15 cellular contexts compared by ENCODE assay signal in genomic region chr1:111565079-111565478, GRCh38. TPM values are rescaled to one million over a fixed set of nuclear protein-coding genes. Genes with fewer than 3 reads are reported as not detected.
DNase-seq lines count a peak whose midpoint lies in the region; ATAC-seq and TF ChIP-seq lines count a peak whose summit lies in the region.
"Had no signal": no experiment of that assay in that cellular context is flagged by ENCODE, and none has a peak within 500 bp of the region (broad histone marks: within the 10 kb centered on the region; RNA-seq: fewer than 3 reads in every experiment).

No MANE protein-coding gene starts in this region.

- TF ChIP-seq CTCF in AG09309 (IDR thresholded peaks at IDR 0.05; ENCODE audit: control insufficient read depth, insufficient read depth, low read depth, low read length, missing control alignments) (no peak), coronary artery (IDR thresholded peaks at IDR 0.05) (no peak)

- no peaks in the 10 kb centered on the region for H3K36me3 Mint-ChIP-seq in naive thymus-derived CD4-positive, alpha-beta T cell
- H3K36me3 Mint-ChIP-seq: natural killer cell had no signal

- no peak overlapping the region for H3K27ac ChIP-seq in naive thymus-derived CD4-positive, alpha-beta T cell (ENCODE audit: low read depth, low read length)
- H3K27ac ChIP-seq in coronary artery: no peak overlapping the region
- H3K27ac ChIP-seq: BLaER1 treated with 17β-estradiol and CSF1 and Interleukin-3, amounts not matched to agents 10 nM and 100 nM; cardiac muscle cell; suprapubic skin had no signal

- CTCF ChIA-PET in naive thymus-derived CD4-positive, alpha-beta T cell (lab: Charles Lee): no interaction called here

- H3K27me3 ChIP-seq in naive thymus-derived CD4-positive, alpha-beta T cell (ENCODE audit: control insufficient read depth in 2 of 2, insufficient read depth in 2 of 2, low read length in 2 of 2): no peaks in the 10 kb centered on the region
- H3K27me3 ChIP-seq: BLaER1 treated with 17β-estradiol and CSF1 and Interleukin-3, amounts not matched to agents 10 nM and 100 nM; cardiac muscle cell; suprapubic skin had no signal

- H3K4me1 Mint-ChIP-seq in naive thymus-derived CD4-positive, alpha-beta T cell: peaks cover 0 to 10% (median 0%) of the 10 kb centered on the region in 7 donors

- DNase-seq in AG09309 (ENCODE audit: low read depth) (peak; percentile 69), RKO (ENCODE audit: low spot score) (peak; percentile 26), fibroblast of gingiva (ENCODE audit: low read depth) (peak; percentile 70), non-pigmented ciliary epithelial cell (ENCODE audit: low read depth) (peak; percentile 69), cerebellum (ENCODE audit: low spot score) (no peak), NCI-H2107 (lab: John Stamatoyannopoulos, UW) (no peak), coronary artery (ENCODE audit: low spot score) (no peak)
- no peak for DNase-seq in naive thymus-derived CD4-positive, alpha-beta T cell
- DNase-seq: activated CD8-positive, alpha-beta memory T cell treated with anti-CD3 and anti-CD28 coated beads, Interleukin-2, amount 50 U/mL, for 4 hours; natural killer cell; NCI-H1048; stimulated activated CD4-positive, alpha-beta T cell treated with anti-CD3 and anti-CD28 coated beads, Interleukin-4, amount 100 ng/mL, for 24 hours had no signal

- no peaks in the 10 kb centered on the region for H3K4me1 ChIP-seq in naive thymus-derived CD4-positive, alpha-beta T cell (ENCODE audit: control insufficient read depth in 2 of 2, insufficient read depth in 2 of 2, low read length in 2 of 2)
- H3K4me1 ChIP-seq: BLaER1 treated with 17β-estradiol and CSF1 and Interleukin-3, amounts not matched to agents 10 nM and 100 nM; suprapubic skin had no signal

- H3K27me3 Mint-ChIP-seq in naive thymus-derived CD4-positive, alpha-beta T cell: no peaks in the 10 kb centered on the region

- POLR2A ChIA-PET in naive thymus-derived CD4-positive, alpha-beta T cell (lab: Charles Lee): interaction anchor here (0.6 kb wide), 1 partner anchor 18 kb away, joined by 3 read pairs; no protein-coding TSS in a partner anchor

- no peak overlapping the region for H3K27ac Mint-ChIP-seq in naive thymus-derived CD4-positive, alpha-beta T cell
- H3K27ac Mint-ChIP-seq: natural killer cell had no signal

- H3K36me3 ChIP-seq in naive thymus-derived CD4-positive, alpha-beta T cell (ENCODE audit: control insufficient read depth in 2 of 3, insufficient read depth in 3 of 3, low read length in 3 of 3): no peaks in the 10 kb centered on the region
- H3K36me3 ChIP-seq: BLaER1 treated with 17β-estradiol and CSF1 and Interleukin-3, amounts not matched to agents 10 nM and 100 nM; cardiac muscle cell; suprapubic skin had no signal

- H3K9me3 ChIP-seq in naive thymus-derived CD4-positive, alpha-beta T cell (ENCODE audit: control insufficient read depth in 2 of 3, low read length in 3 of 3): no peaks in the 10 kb centered on the region
- H3K9me3 ChIP-seq: BLaER1 treated with 17β-estradiol and CSF1 and Interleukin-3, amounts not matched to agents 10 nM and 100 nM; suprapubic skin had no signal

- H3K4me3 ChIP-seq in AG09309 (ENCODE audit: control insufficient read depth, low read depth, low read length) (no peak overlapping the region), coronary artery (no peak overlapping the region)
- H3K4me3 ChIP-seq in naive thymus-derived CD4-positive, alpha-beta T cell (ENCODE audit: low read length): no peak overlapping the region
- H3K4me3 ChIP-seq: BLaER1 treated with 17β-estradiol and CSF1 and Interleukin-3, amounts not matched to agents 10 nM and 100 nM; cardiac muscle cell; suprapubic skin had no signal

- intact Hi-C loops in naive thymus-derived CD4-positive, alpha-beta T cell (cut with micrococcal nuclease): no loop called here

- ATAC-seq in naive thymus-derived CD4-positive, alpha-beta T cell: no peak
- ATAC-seq: natural killer cell had no signal

- H3K4me3 Mint-ChIP-seq in naive thymus-derived CD4-positive, alpha-beta T cell: no peak overlapping the region
- H3K4me3 Mint-ChIP-seq: natural killer cell had no signal

- peaks cover 0 to 4% (median 0%) of the 10 kb centered on the region in 11 donors for H3K9me3 Mint-ChIP-seq in naive thymus-derived CD4-positive, alpha-beta T cell
- H3K9me3 Mint-ChIP-seq: natural killer cell had no signal

RNA-seq across cellular contexts. Expression of gene RAP1A, which starts 54.5 kb away (rescaled TPM):
- 22.6 TPM for total RNA-seq in cerebellum
- 100 to 1,000 TPM in 4 of 5 experiments, 10 to 100 TPM in 1; 89.8 to 183 (median 107) TPM for total RNA-seq in naive thymus-derived CD4-positive, alpha-beta T cell
- 10 to 100 TPM; 37.6 to 55.0 TPM for polyA plus RNA-seq in naive thymus-derived CD4-positive, alpha-beta T cell

Comparison
In these comparisons a context has a peak if more than half of its experiments do, and no peak if none do; other contexts are left out.
1. DNase-seq: peak in AG09309 (single experiment), RKO (single experiment), fibroblast of gingiva (single experiment) and non-pigmented ciliary epithelial cell (single experiment); none in cerebellum (single experiment), NCI-H2107 (single experiment), naive thymus-derived CD4-positive, alpha-beta T cell (0 of 9) and coronary artery (single experiment).